In the genomic region with DNA sequence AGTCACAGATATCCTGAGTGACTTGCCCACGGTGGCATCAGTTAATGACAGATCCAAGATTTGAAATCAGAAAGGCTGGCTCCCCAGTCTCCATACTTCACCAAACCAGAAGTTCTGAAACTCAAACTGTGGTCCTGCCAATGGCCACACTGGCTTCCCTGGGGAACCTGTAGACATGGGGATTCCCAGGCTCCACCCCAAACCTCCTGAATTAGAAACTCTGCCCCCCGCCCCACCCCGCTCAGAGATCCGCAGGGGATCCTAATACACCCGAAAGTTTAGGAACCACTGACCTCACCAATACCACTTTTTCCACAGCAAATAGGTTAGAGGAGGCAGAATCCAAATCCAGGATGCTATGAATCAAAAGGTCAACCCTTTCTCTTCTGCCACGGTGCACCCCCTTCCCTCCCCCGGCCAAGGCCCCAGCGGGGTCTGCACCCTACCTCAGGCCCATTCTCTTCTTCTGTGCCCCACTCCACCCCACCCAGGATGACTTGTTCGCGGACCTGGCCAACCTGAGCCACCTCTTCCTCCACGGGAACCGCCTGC, we compare ENCODE assay signal across 9 cellular contexts. TPM values are rescaled to one million over a fixed set of nuclear protein-coding genes. Genes with fewer than 3 reads are reported as not detected.
DNase-seq lines count a peak whose midpoint lies in the region; ATAC-seq, FAIRE-seq and TF ChIP-seq lines count a peak whose summit lies in the region.
"Had no signal": no experiment of that assay in that cellular context is flagged by ENCODE, and none has a peak within 500 bp of the region (broad histone marks: within the 10 kb centered on the region; RNA-seq: fewer than 3 reads in every experiment).

No MANE protein-coding gene starts in this region.

- no peaks in the 10 kb centered on the region for H3K36me3 Mint-ChIP-seq in activated T-cell treated with anti-CD3 and anti-CD28 coated beads, Interleukin-2, amount 50 U/mL, for 72 hours (ENCODE audit: insufficient read depth in 2 of 2)
- H3K36me3 Mint-ChIP-seq in WTC11: peaks cover 5% of the 10 kb centered on the region

- H3K27me3 ChIP-seq in tibial artery: peaks cover 0 to 70% of the 10 kb centered on the region in 2 donors

- CTCF ChIA-PET in WTC11 (lab: Charles Lee): interaction anchor here (0.6 to 9.7 kb wide), 11 partner anchors 8 to 1195 kb away, joined by 3 to 260 read pairs (median 7); a partner anchor contains a TSS

- H3K27ac Mint-ChIP-seq in activated T-cell treated with anti-CD3 and anti-CD28 coated beads, Interleukin-2, amount 50 U/mL, for 72 hours: no peak overlapping the region
- H3K27ac Mint-ChIP-seq in WTC11: no peak overlapping the region

- no peak overlapping the region for H3K9ac ChIP-seq in kidney (ENCODE audit: low read length in 2 of 2)

- H3K36me3 ChIP-seq in kidney (ENCODE audit: control insufficient read depth in 1 of 2, insufficient read depth in 2 of 2, low read length in 2 of 2): no peaks in the 10 kb centered on the region
- H3K36me3 ChIP-seq in tibial artery: no peaks in the 10 kb centered on the region

- H3K9me3 ChIP-seq in kidney (ENCODE audit: control insufficient read depth in 1 of 2, low read length in 2 of 2): no peaks in the 10 kb centered on the region
- H3K9me3 ChIP-seq in tibial artery: no peaks in the 10 kb centered on the region

- no peak for FAIRE-seq in kidney (lab: Jason Lieb, UNC)

- H3K27me3 Mint-ChIP-seq in activated T-cell treated with anti-CD3 and anti-CD28 coated beads, Interleukin-2, amount 50 U/mL, for 72 hours (ENCODE audit: low read depth): peaks cover 21% of the 10 kb centered on the region
- peaks cover 56% of the 10 kb centered on the region for H3K27me3 Mint-ChIP-seq in WTC11 (ENCODE audit: low read depth)

- intact Hi-C loops in kidney (cut with DNase I) (no loop called here), tibial artery (cut with DNase I; ENCODE audit: low total_unique reads) (no loop called here)

- POLR2A ChIA-PET in WTC11 (lab: Charles Lee): interaction anchor here (1.0 to 2.5 kb wide), 2 partner anchors 18 to 24 kb away, joined by 3 to 12 read pairs; no protein-coding TSS in a partner anchor

- H3K9me3 Mint-ChIP-seq in activated T-cell treated with anti-CD3 and anti-CD28 coated beads, Interleukin-2, amount 50 U/mL, for 72 hours: no peaks in the 10 kb centered on the region
- H3K9me3 Mint-ChIP-seq in WTC11: no peaks in the 10 kb centered on the region

- H3K4me3 ChIP-seq in kidney (ENCODE audit: low read length in 2 of 2) (peak overlapping the region; percentile 19 to 35), tibial artery (peak overlapping the region; percentile 44 to 52)

- TF ChIP-seq CTCF in WTC11 (IDR thresholded peaks at IDR 0.05): no peak
- TF ChIP-seq CTCF in kidney (IDR thresholded peaks at IDR 0.05; ENCODE audit: borderline replicate concordance, extremely low read depth, insufficient read depth): no peak
- TF ChIP-seq CTCF in tibial artery (IDR thresholded peaks at IDR 0.05): no peak

- ATAC-seq in activated T-cell treated with anti-CD3 and anti-CD28 coated beads, Interleukin-2, amount 50 U/mL, for 72 hours (replicated peaks in 1 of 2): no peak
- ATAC-seq in WTC11 (no peak), HG03565 (IDR thresholded peaks at IDR 0.05; ENCODE audit: unreplicated experiment) (no peak)

- DNase-seq in activated T-cell treated with anti-CD3 and anti-CD28 coated beads, Interleukin-2, amount 50 U/mL, for 72 hours: no peak
- no peak for DNase-seq in activated T-cell treated with anti-CD3 and anti-CD28 coated beads, Interleukin-2, amount 50 U/mL, for 1 hour
- DNase-seq in WTC11 (ENCODE audit: low spot score): no peak
- DNase-seq in kidney: no peak
- DNase-seq in tibial artery: no peak
- DNase-seq in NCI-H1048 (lab: John Stamatoyannopoulos, UW): no peak
- no peak for DNase-seq in SW 1271 (lab: John Stamatoyannopoulos, UW)
- DNase-seq: OCI-M1 had no signal

- H3K4me1 ChIP-seq in kidney (ENCODE audit: control insufficient read depth in 1 of 2, insufficient read depth in 1 of 2, low read depth in 1 of 2, low read length in 2 of 2) (peaks cover 4 to 10% of the 10 kb centered on the region in 2 donors), tibial artery (peaks cover 0 to 18% (median 14%) of the 10 kb centered on the region in 4 donors)

- peaks cover 42% of the 10 kb centered on the region for H3K4me1 Mint-ChIP-seq in activated T-cell treated with anti-CD3 and anti-CD28 coated beads, Interleukin-2, amount 50 U/mL, for 72 hours (ENCODE audit: low read depth)
- H3K4me1 Mint-ChIP-seq in WTC11: peaks cover 56% of the 10 kb centered on the region

- H3K4me3 Mint-ChIP-seq in activated T-cell treated with anti-CD3 and anti-CD28 coated beads, Interleukin-2, amount 50 U/mL, for 72 hours: peak overlapping the region; percentile 65 to 80
- peak overlapping the region; percentile 60 for H3K4me3 Mint-ChIP-seq in WTC11

- H3K27ac ChIP-seq in kidney (ENCODE audit: low read depth in 2 of 2, low read length in 2 of 2) (no peak overlapping the region), tibial artery (no peak overlapping the region)

TF ChIP-seq in WTC11, 78 proteins besides CTCF, POLR2A, EP300 and RAD21:
- peak; percentile 60; the same call in 1 of the 2 replicates for TF ChIP-seq NFE2L1 (CRISPR knock-in tag; IDR thresholded peaks at IDR 0.05)
- TF ChIP-seq, protein P1, sequence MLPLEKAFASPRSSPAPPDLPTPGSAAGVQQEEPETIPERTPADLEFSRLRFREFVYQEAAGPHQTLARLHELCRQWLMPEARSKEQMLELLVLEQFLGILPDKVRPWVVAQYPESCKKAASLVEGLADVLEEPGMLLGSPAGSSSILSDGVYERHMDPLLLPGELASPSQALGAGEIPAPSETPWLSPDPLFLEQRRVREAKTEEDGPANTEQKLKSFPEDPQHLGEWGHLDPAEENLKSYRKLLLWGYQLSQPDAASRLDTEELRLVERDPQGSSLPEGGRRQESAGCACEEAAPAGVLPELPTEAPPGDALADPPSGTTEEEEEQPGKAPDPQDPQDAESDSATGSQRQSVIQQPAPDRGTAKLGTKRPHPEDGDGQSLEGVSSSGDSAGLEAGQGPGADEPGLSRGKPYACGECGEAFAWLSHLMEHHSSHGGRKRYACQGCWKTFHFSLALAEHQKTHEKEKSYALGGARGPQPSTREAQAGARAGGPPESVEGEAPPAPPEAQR (CRISPR knock-in tag; IDR thresholded peaks at IDR 0.05): no peak

RNA-seq across cellular contexts. Expression of a gene that starts 15.4 kb away (rescaled TPM):
- 1 to 10 TPM in 1 of 2 donors, under 1 TPM in 1; 0.97 to 1.1 TPM for total RNA-seq in activated T-cell treated with anti-CD3 and anti-CD28 coated beads, Interleukin-2, amount 50 U/mL, for 72 hours
- total RNA-seq in WTC11 (2021) (13.8 to 15.5 TPM (median 14.3 TPM) in 3 replicates), kidney (2.6 TPM)
- 5.5 TPM for polyA plus RNA-seq in kidney (ENCODE audit: insufficient read depth, low read depth, low replicate concordance)

RNA-seq across cellular contexts. Expression of a gene that starts 39.8 kb away (rescaled TPM):
- total RNA-seq in activated T-cell treated with anti-CD3 and anti-CD28 coated beads, Interleukin-2, amount 50 U/mL, for 72 hours: 10 to 100 TPM; 43.6 to 53.9 TPM
- 20.5 to 27.1 TPM (median 21.5 TPM) in 3 replicates for total RNA-seq in WTC11 (2021)
- total RNA-seq in kidney: 4.1 TPM
- 16.6 TPM for polyA plus RNA-seq in kidney (ENCODE audit: insufficient read depth, low read depth, low replicate concordance)

RNA-seq across cellular contexts. Expression of a gene that starts 48.8 kb away (rescaled TPM):
- 100 to 1,000 TPM; 159 to 169 TPM for total RNA-seq in activated T-cell treated with anti-CD3 and anti-CD28 coated beads, Interleukin-2, amount 50 U/mL, for 72 hours
- total RNA-seq in WTC11 (2021) (22.6 to 25.8 TPM (median 25.3 TPM) in 3 replicates), kidney (39.8 TPM)
- 6.0 TPM for polyA plus RNA-seq in kidney (ENCODE audit: insufficient read depth, low read depth, low replicate concordance)

RNA-seq across cellular contexts. Expression of a gene that starts 54.8 kb away (rescaled TPM):
- 100 to 1,000 TPM; 106 to 107 TPM for total RNA-seq in activated T-cell treated with anti-CD3 and anti-CD28 coated beads, Interleukin-2, amount 50 U/mL, for 72 hours
- total RNA-seq in WTC11 (2021) (63.5 to 92.8 TPM (median 68.4 TPM) in 3 replicates), kidney (38.6 TPM)
- polyA plus RNA-seq in kidney (ENCODE audit: insufficient read depth, low read depth, low replicate concordance): 174 TPM
